In genomic region chr2:63555299-63555698, GRCh38 we compare ENCODE assay signal across 14 cellular contexts. TPM values are rescaled to one million over a fixed set of nuclear protein-coding genes. Genes with fewer than 3 reads are reported as not detected.
DNase-seq lines count a peak whose midpoint lies in the region; TF ChIP-seq lines count a peak whose summit lies in the region.
"Had no signal": no experiment of that assay in that cellular context is flagged by ENCODE, and none has a peak within 500 bp of the region (broad histone marks: within the 10 kb centered on the region; RNA-seq: fewer than 3 reads in every experiment).

No MANE protein-coding gene starts in this region.

- no peak for TF ChIP-seq POLR2A in spleen (IDR thresholded peaks at IDR 0.05)

- BruUV-seq in PC-9 (replicated peaks; lab: Mats Ljungman, UMichigan) = no TSS peak

- H3K4me1 ChIP-seq in PC-9 (replicated peaks; ENCODE audit: insufficient read depth) = peaks cover 13% of the 10 kb centered on the region
- H3K4me1 ChIP-seq in spleen = no peaks in the 10 kb centered on the region

- H3K36me3 ChIP-seq in PC-9 (ENCODE audit: low read depth) = no peaks in the 10 kb centered on the region; the same call in 1 of the 2 replicates
- H3K36me3 ChIP-seq in spleen = peaks cover 0 to 28% (median 3%) of the 10 kb centered on the region in 6 donors

- no peaks in the 10 kb centered on the region for H3K27me3 Mint-ChIP-seq in mesothelial cell of epicardium (ENCODE audit: low read depth)
- H3K27me3 Mint-ChIP-seq: B cell had no signal

- H2AFZ ChIP-seq in PC-9 = no peak overlapping the region
- H2AFZ ChIP-seq: GM23248 had no signal

- peaks cover 5% of the 10 kb centered on the region; the same call in 1 of the 2 replicates for H3K9me3 ChIP-seq in PC-9 (ENCODE audit: insufficient read depth, low read depth)
- H3K9me3 ChIP-seq in spleen = peaks cover 2 to 46% (median 39%) of the 10 kb centered on the region in 8 donors

- CTCF ChIA-PET in PC-9 (lab: Charles Lee) = no interaction called here

- H3K4me2 ChIP-seq in PC-9 = peak overlapping the region; percentile 12
- H3K4me2 ChIP-seq: BLaER1 treated with 17β-estradiol and CSF1 and Interleukin-3, amounts not matched to agents 10 nM and 100 nM had no signal

- H3K27me3 ChIP-seq in PC-9 (ENCODE audit: insufficient read depth, low read depth) (no peaks in the 10 kb centered on the region), spleen (replicated peaks in 1 of 7) (no peaks in the 10 kb centered on the region)
- H3K27me3 ChIP-seq: BLaER1 treated with 17β-estradiol and CSF1 and Interleukin-3, amounts not matched to agents 10 nM and 100 nM had no signal

- no peak overlapping the region for H3K27ac ChIP-seq in PC-9
- no peak overlapping the region for H3K27ac ChIP-seq in spleen
- H3K27ac ChIP-seq: BLaER1 treated with 17β-estradiol and CSF1 and Interleukin-3, amounts not matched to agents 10 nM and 100 nM; GM23248 had no signal

- WGBS in spleen, 5 donors = 94 to 99% (median 98%) methylated on average over 3 to 7 of the region's 7 CpGs

- no peak overlapping the region for H3K4me3 ChIP-seq in PC-9
- no peak overlapping the region for H3K4me3 ChIP-seq in spleen
- H3K4me3 ChIP-seq: BLaER1 treated with 17β-estradiol and CSF1 and Interleukin-3, amounts not matched to agents 10 nM and 100 nM; GM23248 had no signal

- TF ChIP-seq CTCF in PC-9 (conservative IDR thresholded peaks at IDR 0.05) (no peak), mesothelial cell of epicardium (IDR thresholded peaks at IDR 0.05; ENCODE audit: unreplicated experiment) (no peak), spleen (IDR thresholded peaks at IDR 0.05 in 8 of 11, conservative IDR thresholded peaks at IDR 0.05 in 3 of 11) (no peak), GM13977 (IDR thresholded peaks at IDR 0.05; ENCODE audit: extremely low read depth, insufficient read depth, missing control alignments) (no peak)

- peak overlapping the region; percentile 47 for H3K27ac Mint-ChIP-seq in mesothelial cell of epicardium
- H3K27ac Mint-ChIP-seq: B cell; CD8-positive, alpha-beta T cell had no signal

- H3K4me1 Mint-ChIP-seq in mesothelial cell of epicardium = peaks cover 32% of the 10 kb centered on the region

- POLR2A ChIA-PET in PC-9 (lab: Charles Lee; ENCODE audit: unreplicated experiment) = no interaction called here

- H3K79me2 ChIP-seq in PC-9 (ENCODE audit: low read depth) = no peaks in the 10 kb centered on the region

- intact Hi-C loops in PC-9 (cut with micrococcal nuclease; ENCODE audit: unreplicated experiment) = no loop called here
- intact Hi-C loops in spleen (cut with DNase I; ENCODE audit: low total_unique reads) = no loop called here

- DNase-seq in PC-9 (no peak), mesothelial cell of epicardium (ENCODE audit: low spot score in 2 of 2, unreplicated experiment in 2 of 2) (no peak), spleen (peak; percentile 62), SIG-M5 (lab: John Stamatoyannopoulos, UW) (no peak), GM13977 (ENCODE audit: low spot score) (no peak)
- no peak for DNase-seq in activated effector memory CD4-positive, alpha-beta T cell treated with anti-CD3 and anti-CD28 coated beads, Interleukin-2, amount 50 U/mL, for 16 hours
- DNase-seq: Calu3; CD8-positive, alpha-beta T cell; DMS79 treated with DMSO at 0.1 percent for 48 hours; GF-D8; GM23248; IMR-90 had no signal

- H4K20me1 ChIP-seq in PC-9 (ENCODE audit: insufficient read depth) = no peaks in the 10 kb centered on the region
- H4K20me1 ChIP-seq: BLaER1 treated with 17β-estradiol and CSF1 and Interleukin-3, amounts not matched to agents 10 nM and 100 nM had no signal

- peaks cover 40% of the 10 kb centered on the region for H3K9me3 Mint-ChIP-seq in mesothelial cell of epicardium

- in situ Hi-C loops in GM13977 (cut with MboI; ENCODE audit: low pct_unique_long_range_greater_than_20kb, low sequenced_read_pairs, unreplicated experiment) = no loop called here

- no peak overlapping the region for H3K4me3 Mint-ChIP-seq in mesothelial cell of epicardium
- H3K4me3 Mint-ChIP-seq: B cell; CD8-positive, alpha-beta T cell had no signal

- H3F3A ChIP-seq in PC-9 (ENCODE audit: insufficient read depth, low read depth) = no peaks in the 10 kb centered on the region

- peaks cover 54% of the 10 kb centered on the region for H3K36me3 Mint-ChIP-seq in mesothelial cell of epicardium

- no peaks in the 10 kb centered on the region for H3K9me2 ChIP-seq in PC-9 (ENCODE audit: insufficient read depth)

RNA-seq across cellular contexts. Expression of gene WDPCP, which starts 33.0 kb away (rescaled TPM):
- total RNA-seq in PC-9 (2021) (15.2 and 15.5 TPM in 2 replicates), mesothelial cell of epicardium (27.7 to 30.7 TPM (median 30.1 TPM) in 3 replicates), spleen (10 to 100 TPM in 6 of 7 donors, 1 to 10 TPM in 1; 8.5 to 20.0 (median 15.6) TPM)
- polyA plus RNA-seq in spleen = 1 to 10 TPM; 2.1 to 2.2 (median 2.1) TPM

RNA-seq across cellular contexts. Expression of gene MDH1, which starts 33.5 kb away (rescaled TPM):
- total RNA-seq in PC-9 (2021) (157 and 162 TPM in 2 replicates), mesothelial cell of epicardium (134 to 140 TPM (median 136 TPM) in 3 replicates), spleen (100 to 1,000 TPM in 2 of 7 donors, 10 to 100 TPM in 5; 90.3 to 137 (median 94.6) TPM)
- polyA plus RNA-seq in spleen = 100 to 1,000 TPM; 160 to 196 (median 177) TPM
